ENCODE assay signal across 1 cellular context in genomic region chr1:223393275-223394214, GRCh38.
TF ChIP-seq lines count a peak whose summit lies in the region.

Gene CCDC185, plus strand, starts transcription at chr1:223393415. Its CDS starts 61 bp downstream, at chr1:223393476.

TF ChIP-seq in H1, 55 proteins besides CTCF, POLR2A, EP300 and RAD21 (continued from another document):
- TF ChIP-seq MAX (IDR thresholded peaks at IDR 0.05) (peak; percentile 84), KDM4A (IDR thresholded peaks at IDR 0.05; ENCODE audit: low read depth, low read length, severe bottlenecking) (peak; percentile 76), RXRA (IDR thresholded peaks at IDR 0.05; ENCODE audit: insufficient read depth, low read depth, low read length) (no peak), CTBP2 (IDR thresholded peaks at IDR 0.05; ENCODE audit: borderline replicate concordance, insufficient read depth, insufficient read length, low read length) (no peak), EZH2 (IDR thresholded peaks at IDR 0.05; ENCODE audit: low read depth, low read length, severe bottlenecking) (peak; percentile 46), SUZ12 (IDR thresholded peaks at IDR 0.05; ENCODE audit: low read length) (peak; percentile 63; the same call in 1 of the 2 replicates), ASH2L (IDR thresholded peaks at IDR 0.05; ENCODE audit: low read length) (peak; percentile 28), JUND (IDR thresholded peaks at IDR 0.05; ENCODE audit: low read length) (no peak), E2F6 (IDR thresholded peaks at IDR 0.05) (peak; percentile 88), CHD7 (IDR thresholded peaks at IDR 0.05; ENCODE audit: insufficient replicate concordance, low read length) (no peak)
